11 cellular contexts compared by ENCODE assay signal in the genomic region with DNA sequence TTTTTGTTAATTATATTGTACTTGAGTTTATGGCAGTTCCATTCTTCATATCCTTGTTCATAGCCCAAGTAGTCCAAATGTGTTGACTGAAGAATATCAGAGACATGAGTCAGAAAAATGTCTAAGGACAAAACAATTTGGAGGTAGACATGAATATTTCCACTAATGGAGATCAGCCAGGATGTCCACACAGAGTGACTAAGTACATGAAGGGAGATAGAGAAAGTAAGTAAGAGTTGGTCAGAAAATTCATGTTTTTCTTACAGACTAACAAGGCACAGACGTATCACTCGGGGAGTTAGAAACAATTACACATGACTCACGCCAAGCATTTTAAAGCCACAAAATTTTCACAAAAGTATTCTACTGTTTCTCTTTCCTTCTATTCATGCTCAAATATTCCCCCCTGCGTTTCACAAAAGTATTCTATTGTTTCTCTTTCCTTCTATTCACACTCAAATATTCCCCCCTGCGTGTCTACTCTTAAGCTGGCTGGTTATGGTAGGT.
A peak's percentile ranks its signal among the peaks of the same experiment; 100 is the strongest.
DNase-seq lines count a peak whose midpoint lies in the region; ATAC-seq and TF ChIP-seq lines count a peak whose summit lies in the region.
"Had no signal": no experiment of that assay in that cellular context is flagged by ENCODE, and none has a peak within 500 bp of the region (broad histone marks: within the 10 kb centered on the region; RNA-seq: fewer than 3 reads in every experiment).

No MANE protein-coding gene starts in this region.

- in situ Hi-C loops in Panc1 (cut with HindIII; ENCODE audit: low pct_unique_long_range_greater_than_20kb, low sequenced_read_pairs), result no loop called here

- no peaks in the 10 kb centered on the region for H3K9me3 Mint-ChIP-seq in Calu3 (ENCODE audit: low read depth, unreplicated experiment)

- H3K9me3 ChIP-seq in Panc1 (ENCODE audit: control insufficient read depth, insufficient read depth, low read depth, low read length) (no peaks in the 10 kb centered on the region), suprapubic skin (no peaks in the 10 kb centered on the region)

- TF ChIP-seq CTCF in Calu3 (IDR thresholded peaks at IDR 0.05; ENCODE audit: unreplicated experiment), result no peak
- no peak for TF ChIP-seq CTCF in Panc1 (IDR thresholded peaks at IDR 0.05)
- TF ChIP-seq CTCF in suprapubic skin (IDR thresholded peaks at IDR 0.05), result no peak

- CTCF ChIA-PET in Calu3 (lab: Charles Lee), result interaction anchor here (0.5 kb wide), 1 partner anchor 988 kb away, joined by 3 read pairs; no protein-coding TSS in a partner anchor
- CTCF ChIA-PET in Panc1 (lab: Charles Lee), result no interaction called here

- no peak for TF ChIP-seq POLR2A in suprapubic skin (IDR thresholded peaks at IDR 0.05)

- H3K27ac ChIP-seq in Panc1 (ENCODE audit: low read length) (no peak overlapping the region), suprapubic skin (no peak overlapping the region)

- H3K4me1 ChIP-seq in Panc1 (ENCODE audit: control insufficient read depth, insufficient read depth, low read length) (no peaks in the 10 kb centered on the region), suprapubic skin (no peaks in the 10 kb centered on the region)

- ATAC-seq in Panc1 (peak; percentile 87), GM19467 (IDR thresholded peaks at IDR 0.05; ENCODE audit: unreplicated experiment) (no peak), GM21515 (IDR thresholded peaks at IDR 0.05; ENCODE audit: unreplicated experiment) (no peak)

- peaks cover 4% of the 10 kb centered on the region for H3K36me3 Mint-ChIP-seq in Calu3 (ENCODE audit: insufficient read depth, unreplicated experiment)
- H3K36me3 Mint-ChIP-seq: naive B cell had no signal

- H3K27me3 ChIP-seq in Panc1 (ENCODE audit: control insufficient read depth, insufficient read depth, low read length) (no peaks in the 10 kb centered on the region), suprapubic skin (no peaks in the 10 kb centered on the region)

- no peak for TF ChIP-seq EP300 in suprapubic skin (IDR thresholded peaks at IDR 0.05)

- intact Hi-C loops in Calu3 (cut with micrococcal nuclease; ENCODE audit: unreplicated experiment) (loop anchor here (5.0 to 10.0 kb wide), 4 partner anchors 39 to 394 kb away; no protein-coding TSS in a partner anchor), Panc1 (cut with micrococcal nuclease; ENCODE audit: unreplicated experiment) (no loop called here)

- POLR2A ChIA-PET in Panc1 (lab: Charles Lee), result no interaction called here

- H3K27me3 Mint-ChIP-seq in Calu3 (ENCODE audit: unreplicated experiment), result no peaks in the 10 kb centered on the region

- no peak overlapping the region for H3K4me3 ChIP-seq in Panc1 (ENCODE audit: low read depth in 2 of 2, low read length in 2 of 2)
- H3K4me3 ChIP-seq in suprapubic skin, result no peak overlapping the region

- peak overlapping the region; percentile 85 for H3K27ac Mint-ChIP-seq in Calu3 (ENCODE audit: unreplicated experiment)

- peak overlapping the region; percentile 40 for H3K4me3 Mint-ChIP-seq in Calu3 (ENCODE audit: low read depth, unreplicated experiment)
- H3K4me3 Mint-ChIP-seq: naive B cell had no signal

- no TSS peak for BruUV-seq in Calu3 (replicated peaks; lab: Mats Ljungman, UMichigan)
- no TSS peak for BruUV-seq in Panc1 (replicated peaks; lab: Mats Ljungman, UMichigan)

- peaks cover 48% of the 10 kb centered on the region for H3K4me1 Mint-ChIP-seq in Calu3 (ENCODE audit: low read depth, unreplicated experiment)
- H3K4me1 Mint-ChIP-seq: naive B cell had no signal

- H3K36me3 ChIP-seq in Panc1 (ENCODE audit: control insufficient read depth, insufficient read depth, low read length) (no peaks in the 10 kb centered on the region), suprapubic skin (no peaks in the 10 kb centered on the region)

- 59% methylated on average over 5 of the region's 5 CpGs for whole genome bisulfite sequencing in suprapubic skin

- peak; percentile 28 for DNase-seq in Calu3
- peak; percentile 72 for DNase-seq in Panc1 (ENCODE audit: low read depth, low spot score)
- DNase-seq in epidermal melanocyte (ENCODE audit: insufficient read length, low spot score), result peak; percentile 18
- peak; percentile 96 for DNase-seq in non-pigmented ciliary epithelial cell (ENCODE audit: low read depth)
- no peak for DNase-seq in NCI-H187 (lab: John Stamatoyannopoulos, UW)
- DNase-seq in suprapubic skin (ENCODE audit: low spot score in 2 of 2), result no peak
- DNase-seq: DMS79, naive B cell, NCI-H187 treated with DMSO at 0.1 percent for 48 hours had no signal

Comparison
In these comparisons a context has a peak if more than half of its experiments do, and no peak if none do; other contexts are left out.
1. DNase-seq: peak in Calu3 (single experiment), Panc1 (single experiment), epidermal melanocyte (single experiment) and non-pigmented ciliary epithelial cell (single experiment); none in NCI-H187 (0 of 2) and suprapubic skin (0 of 2).